ENCODE assay signal across 14 cellular contexts in genomic region chr5:151718653-151719052, GRCh38. TPM values are rescaled to one million over a fixed set of nuclear protein-coding genes. Genes with fewer than 3 reads are reported as not detected.
A peak's percentile ranks its signal among the peaks of the same experiment; 100 is the strongest.
DNase-seq lines count a peak whose midpoint lies in the region; ATAC-seq and TF ChIP-seq lines count a peak whose summit lies in the region.
"Had no signal": no experiment of that assay in that cellular context is flagged by ENCODE, and none has a peak within 500 bp of the region (broad histone marks: within the 10 kb centered on the region; RNA-seq: fewer than 3 reads in every experiment).

No MANE protein-coding gene starts in this region.

- H3K27ac ChIP-seq in heart right ventricle (peak overlapping the region in 7 of 10 donors; percentile 5 to 79 (median 59)), psoas muscle (peak overlapping the region; percentile 53)

- TF ChIP-seq CTCF in WI38 (IDR thresholded peaks at IDR 0.05; ENCODE audit: low read depth, low read length) (no peak), heart right ventricle (IDR thresholded peaks at IDR 0.05) (no peak), psoas muscle (IDR thresholded peaks at IDR 0.05) (no peak)

- ATAC-seq in heart right ventricle: peak in 7 of 8 donors; percentile 54 to 89 (median 81)
- peak; percentile 41 to 64 (median 50) for ATAC-seq in psoas muscle

- H3K9me3 ChIP-seq in heart right ventricle: no peaks in the 10 kb centered on the region
- H3K9me3 ChIP-seq in psoas muscle: no peaks in the 10 kb centered on the region
- H3K9me3 ChIP-seq: HAP-1 had no signal

- WGBS in heart right ventricle, 2 donors: 49 to 69% methylated on average over 2 of the region's 2 CpGs
- WGBS in psoas muscle, 3 donors: 49 to 77% (median 51%) methylated on average over 2 of the region's 2 CpGs

- H3K27me3 ChIP-seq in heart right ventricle (no peaks in the 10 kb centered on the region), psoas muscle (ENCODE audit: insufficient read depth in 3 of 3, low read length in 2 of 3) (no peaks in the 10 kb centered on the region)

- H3K4me1 ChIP-seq in heart right ventricle: peaks cover 0 to 51% (median 6%) of the 10 kb centered on the region in 9 donors
- peaks cover 12% of the 10 kb centered on the region for H3K4me1 ChIP-seq in psoas muscle
- H3K4me1 ChIP-seq: HAP-1 had no signal

- DNase-seq in AG08395 (ENCODE audit: low spot score) (peak; percentile 77), heart right ventricle (no peak), psoas muscle (no peak), cerebellum (ENCODE audit: low spot score) (no peak), NCI-H1048 (lab: John Stamatoyannopoulos, UW) (no peak), NCI-H128 (lab: John Stamatoyannopoulos, UW; ENCODE audit: unreplicated experiment) (no peak), hippocampal formation (lab: John Stamatoyannopoulos, UW) (no peak)
- DNase-seq: activated gamma-delta T cell treated with Interleukin-2 at 50 U/mL for 16 hours, NCI-H1417 treated with DMSO at 0.1 percent for 48 hours, nephron progenitor cell had no signal

- H3K36me3 ChIP-seq in heart right ventricle (no peaks in the 10 kb centered on the region), psoas muscle (ENCODE audit: insufficient read depth in 1 of 2, low read depth in 1 of 2) (no peaks in the 10 kb centered on the region)
- H3K36me3 ChIP-seq: HAP-1 had no signal

- intact Hi-C loops in heart right ventricle (cut with DNase I) (loop anchor here in 3 of 10 donors (1.0 to 2.0 kb wide), 2 partner anchors 59 to 60 kb away; no protein-coding TSS in a partner anchor), psoas muscle (cut with DNase I) (loop anchor here in 1 of 2 donors (1.0 kb wide), 1 partner anchor 59 kb away; no protein-coding TSS in a partner anchor)

- H3K4me3 ChIP-seq in WI38 (ENCODE audit: low read depth, low read length): peak overlapping the region; percentile 28
- H3K4me3 ChIP-seq in heart right ventricle: no peak overlapping the region
- H3K4me3 ChIP-seq in psoas muscle: no peak overlapping the region
- H3K4me3 ChIP-seq: HAP-1 had no signal

RNA-seq across cellular contexts. Expression of gene SPARC, which starts 31.9 kb away (rescaled TPM):
- total RNA-seq in heart right ventricle (1,000 to 10,000 TPM in 1 of 10 donors, 100 to 1,000 TPM in 9; 261 to 1,135 (median 456) TPM), psoas muscle (100 to 1,000 TPM; 175 to 687 (median 372) TPM), cerebellum (148 TPM)
- polyA plus RNA-seq in heart right ventricle (100 to 1,000 TPM; 144 to 924 TPM), psoas muscle (100 to 1,000 TPM; 111 to 331 (median 170) TPM)
- total RNA-seq: activated CD8-positive, alpha-beta T cell treated with anti-CD3 and anti-CD28 coated beads for 36 hours; B cell had no signal

RNA-seq across cellular contexts. Expression of gene ATOX1, which starts 39.8 kb away (rescaled TPM):
- total RNA-seq in heart right ventricle: 10 to 100 TPM; 52.5 to 77.5 (median 65.8) TPM
- polyA plus RNA-seq in heart right ventricle: 100 to 1,000 TPM in 1 of 2 donors, 10 to 100 TPM in 1; 82.5 to 125 TPM
- total RNA-seq in psoas muscle: 10 to 100 TPM; 28.7 to 46.9 (median 40.7) TPM
- polyA plus RNA-seq in psoas muscle: 10 to 100 TPM; 60.5 to 99.1 (median 80.3) TPM
- total RNA-seq in cerebellum: 24.4 TPM

RNA-seq across cellular contexts. Expression of gene G3BP1, which starts 53.1 kb away (rescaled TPM):
- total RNA-seq in heart right ventricle (100 to 1,000 TPM in 9 of 10 donors, 10 to 100 TPM in 1; 91.8 to 132 (median 116) TPM), psoas muscle (100 to 1,000 TPM; 132 to 230 (median 154) TPM), cerebellum (84.3 TPM)
- polyA plus RNA-seq in heart right ventricle (10 to 100 TPM; 10.6 to 16.6 TPM), psoas muscle (100 to 1,000 TPM in 1 of 3 donors, 10 to 100 TPM in 2; 47.0 to 123 (median 58.2) TPM)
